Comparison of ENCODE assay signal across 17 cellular contexts in the genomic region with DNA sequence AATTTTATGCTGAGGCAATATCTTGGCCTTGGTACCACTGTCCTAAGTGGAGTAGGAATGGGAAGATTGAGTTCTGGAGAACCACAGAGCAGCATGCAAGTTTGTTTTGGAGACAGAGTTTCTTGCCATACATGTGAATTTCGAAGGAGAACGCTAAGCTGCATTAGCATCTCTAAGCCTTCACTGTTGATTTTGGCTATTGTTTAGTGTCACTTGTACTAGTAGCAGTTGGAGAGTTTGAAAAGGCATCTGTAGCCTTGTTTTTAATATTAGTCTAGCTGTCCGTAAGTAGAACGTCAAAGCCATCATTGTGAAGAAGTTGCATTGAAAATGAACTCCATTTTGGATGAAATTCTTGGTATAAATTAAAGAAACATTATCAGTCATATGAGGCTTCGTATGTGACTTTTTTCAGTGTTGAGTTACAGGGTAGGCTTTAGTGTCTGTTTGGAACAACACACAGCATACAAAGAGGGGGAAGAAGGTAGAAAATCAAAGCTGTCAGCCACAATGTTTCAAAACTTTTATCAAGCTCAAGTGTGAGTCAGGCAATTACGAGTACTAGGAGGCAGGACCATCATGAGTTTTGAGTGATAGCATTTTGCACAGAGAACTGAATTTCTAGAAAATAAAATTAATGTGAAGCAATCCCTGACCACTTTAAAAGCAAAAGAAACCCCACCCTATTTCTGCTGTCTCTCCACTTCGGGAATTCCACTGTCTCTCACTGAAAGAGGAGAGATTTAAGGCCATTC.
DNase-seq lines count a peak whose midpoint lies in the region; ATAC-seq, FAIRE-seq and TF ChIP-seq lines count a peak whose summit lies in the region.
"Had no signal": no experiment of that assay in that cellular context is flagged by ENCODE, and none has a peak within 500 bp of the region (broad histone marks: within the 10 kb centered on the region; RNA-seq: fewer than 3 reads in every experiment).

No MANE protein-coding gene starts in this region.

- POLR2A ChIA-PET in WTC11 (lab: Charles Lee), result interaction anchor here (0.6 kb wide), 1 partner anchor 308 kb away, joined by 4 read pairs; no protein-coding TSS in a partner anchor

- H3K27me3 Mint-ChIP-seq in WTC11 (ENCODE audit: low read depth), result no peaks in the 10 kb centered on the region
- H3K27me3 Mint-ChIP-seq: B cell had no signal

- no peak overlapping the region for H4K8ac ChIP-seq in neuronal stem cell (ENCODE audit: low read depth, low read length)

- H2BK15ac ChIP-seq in neuronal stem cell (ENCODE audit: low read length), result no peak overlapping the region

- H3K4me3 ChIP-seq in HAP-1 (no peak overlapping the region), bronchial epithelial cell (ENCODE audit: low read depth, low read length) (no peak overlapping the region), neuronal stem cell (ENCODE audit: low read length in 2 of 2) (no peak overlapping the region)
- H3K4me3 ChIP-seq: BLaER1 treated with 17β-estradiol and CSF1 and Interleukin-3, amounts not matched to agents 10 nM and 100 nM had no signal

- no peak overlapping the region for H3K9ac ChIP-seq in neuronal stem cell (ENCODE audit: low read depth, low read length, poor library complexity)
- H3K9ac ChIP-seq: BLaER1 treated with 17β-estradiol and CSF1 and Interleukin-3, amounts not matched to agents 10 nM and 100 nM had no signal

- DNase-seq in HAP-1 (ENCODE audit: low spot score in 2 of 2) (peak; percentile 45 to 98), WTC11 (ENCODE audit: low spot score) (no peak), bronchial epithelial cell (ENCODE audit: low read depth) (no peak), neuronal stem cell (ENCODE audit: low spot score) (no peak), DMS53 (lab: John Stamatoyannopoulos, UW) (no peak), hypothalamus (lab: John Stamatoyannopoulos, UW) (no peak), GM03348 (ENCODE audit: low spot score) (no peak)
- DNase-seq: Calu3; CD8-positive, alpha-beta T cell; DND-41; EL; GOT3; HCEC 1CT had no signal

- no peak overlapping the region for H3K4ac ChIP-seq in neuronal stem cell (ENCODE audit: low read length)

- H3K27ac Mint-ChIP-seq in WTC11, result no peak overlapping the region
- H3K27ac Mint-ChIP-seq: B cell; CD8-positive, alpha-beta T cell had no signal

- H2BK12ac ChIP-seq in neuronal stem cell (ENCODE audit: low read length), result no peak overlapping the region

- in situ Hi-C loops in HAP-1 (cut with MboI; ENCODE audit: low sequenced_read_pairs), result no loop called here

- no peak overlapping the region for H3K4me3 Mint-ChIP-seq in WTC11
- H3K4me3 Mint-ChIP-seq: B cell; CD8-positive, alpha-beta T cell had no signal

- ATAC-seq in WTC11, result peak; percentile 34; the same call in 1 of the 2 replicates
- ATAC-seq: CD8-positive, alpha-beta T cell had no signal

- H3K18ac ChIP-seq in neuronal stem cell (ENCODE audit: low read length), result no peak overlapping the region

- no peaks in the 10 kb centered on the region for H3K27me3 ChIP-seq in HAP-1 (ENCODE audit: low read depth)
- peaks cover 2% of the 10 kb centered on the region for H3K27me3 ChIP-seq in bronchial epithelial cell (ENCODE audit: control insufficient read depth, insufficient read depth, low read length)
- no peaks in the 10 kb centered on the region for H3K27me3 ChIP-seq in neuronal stem cell (ENCODE audit: control insufficient read depth in 3 of 3, insufficient read depth in 3 of 3, low read depth in 1 of 3, low read length in 3 of 3)
- H3K27me3 ChIP-seq: BLaER1 treated with 17β-estradiol and CSF1 and Interleukin-3, amounts not matched to agents 10 nM and 100 nM had no signal

- no peak overlapping the region for H4K91ac ChIP-seq in neuronal stem cell (ENCODE audit: low read depth, low read length, poor library complexity)

- no CpG with 5 or more reads among the region's 7 CpGs for WGBS in neuronal stem cell (ENCODE audit: extremely low coverage in 2 of 2, insufficient read length in 2 of 2, insufficient replicate concordance in 1 of 2), 2 donors

- no peak overlapping the region for H2BK5ac ChIP-seq in neuronal stem cell (ENCODE audit: low read length)

- H3K14ac ChIP-seq in neuronal stem cell (ENCODE audit: low read length), result no peak overlapping the region

- H3K23ac ChIP-seq in neuronal stem cell (ENCODE audit: low read depth, low read length, poor library complexity), result no peak overlapping the region

- H3K27ac ChIP-seq in neuronal stem cell (replicated peaks; ENCODE audit: low read length), result no peak overlapping the region
- H3K27ac ChIP-seq: BLaER1 treated with 17β-estradiol and CSF1 and Interleukin-3, amounts not matched to agents 10 nM and 100 nM had no signal

- no peak overlapping the region for H3K4me2 ChIP-seq in neuronal stem cell (ENCODE audit: insufficient read depth, low read length, poor library complexity, severe bottlenecking)
- H3K4me2 ChIP-seq: BLaER1 treated with 17β-estradiol and CSF1 and Interleukin-3, amounts not matched to agents 10 nM and 100 nM had no signal

- peak overlapping the region; percentile 72 for H2AFZ ChIP-seq in neuronal stem cell (ENCODE audit: low read length)

- peaks cover 14% of the 10 kb centered on the region for H3K4me1 Mint-ChIP-seq in WTC11
- H3K4me1 Mint-ChIP-seq: B cell had no signal

- TF ChIP-seq CTCF in WTC11 (IDR thresholded peaks at IDR 0.05) (no peak), bronchial epithelial cell (IDR thresholded peaks at IDR 0.05; ENCODE audit: insufficient read depth, low read length, severe bottlenecking) (no peak)

- H3K36me3 Mint-ChIP-seq in WTC11, result no peaks in the 10 kb centered on the region
- H3K36me3 Mint-ChIP-seq: CD8-positive, alpha-beta T cell had no signal

- H3K4me1 ChIP-seq in HAP-1, result peaks cover 11% of the 10 kb centered on the region
- peaks cover 2 to 4% of the 10 kb centered on the region in 2 donors for H3K4me1 ChIP-seq in neuronal stem cell (ENCODE audit: control insufficient read depth in 2 of 2, insufficient read depth in 1 of 2, low read depth in 1 of 2, low read length in 2 of 2)

- H3K79me1 ChIP-seq in neuronal stem cell (ENCODE audit: low read depth, low read length), result no peaks in the 10 kb centered on the region

- FAIRE-seq in bronchial epithelial cell (lab: Jason Lieb, UNC), result peak; percentile 66
- FAIRE-seq: GM12891, GM18507 had no signal

- no peaks in the 10 kb centered on the region; the same call in 1 of the 2 replicates for H3K9me3 Mint-ChIP-seq in WTC11

- no peak overlapping the region for H2AK5ac ChIP-seq in neuronal stem cell (ENCODE audit: low read depth, low read length)

- H2BK120ac ChIP-seq in neuronal stem cell (ENCODE audit: low read depth, low read length), result no peak overlapping the region

- no peaks in the 10 kb centered on the region for H3K9me3 ChIP-seq in HAP-1
- H3K9me3 ChIP-seq in neuronal stem cell (replicated peaks in 1 of 2; ENCODE audit: control insufficient read depth in 2 of 2, insufficient read depth in 1 of 2, low read depth in 1 of 2, low read length in 2 of 2), result no peaks in the 10 kb centered on the region
- H3K9me3 ChIP-seq: BLaER1 treated with 17β-estradiol and CSF1 and Interleukin-3, amounts not matched to agents 10 nM and 100 nM had no signal

- H3K36me3 ChIP-seq in HAP-1 (replicated peaks) (no peaks in the 10 kb centered on the region), bronchial epithelial cell (ENCODE audit: control insufficient read depth, insufficient read depth, low read length) (no peaks in the 10 kb centered on the region), neuronal stem cell (replicated peaks in 1 of 2; ENCODE audit: control insufficient read depth in 2 of 2, insufficient read depth in 2 of 2, low read length in 2 of 2) (no peaks in the 10 kb centered on the region)
- H3K36me3 ChIP-seq: BLaER1 treated with 17β-estradiol and CSF1 and Interleukin-3, amounts not matched to agents 10 nM and 100 nM had no signal

- CTCF ChIA-PET in WTC11 (lab: Charles Lee), result no interaction called here

TF ChIP-seq in WTC11, 78 proteins besides CTCF, POLR2A, EP300 and RAD21:
- TF ChIP-seq ATF3 (CRISPR knock-in tag; conservative IDR thresholded peaks at IDR 0.05) (no peak), OVOL2 (CRISPR knock-in tag; IDR thresholded peaks at IDR 0.05; ENCODE audit: borderline replicate concordance) (no peak), JAZF1 (CRISPR knock-in tag; IDR thresholded peaks at IDR 0.05) (no peak), NFE2L1 (CRISPR knock-in tag; IDR thresholded peaks at IDR 0.05) (no peak), ZNF138 (CRISPR knock-in tag; conservative IDR thresholded peaks at IDR 0.05) (no peak)
- TF ChIP-seq, protein P1, sequence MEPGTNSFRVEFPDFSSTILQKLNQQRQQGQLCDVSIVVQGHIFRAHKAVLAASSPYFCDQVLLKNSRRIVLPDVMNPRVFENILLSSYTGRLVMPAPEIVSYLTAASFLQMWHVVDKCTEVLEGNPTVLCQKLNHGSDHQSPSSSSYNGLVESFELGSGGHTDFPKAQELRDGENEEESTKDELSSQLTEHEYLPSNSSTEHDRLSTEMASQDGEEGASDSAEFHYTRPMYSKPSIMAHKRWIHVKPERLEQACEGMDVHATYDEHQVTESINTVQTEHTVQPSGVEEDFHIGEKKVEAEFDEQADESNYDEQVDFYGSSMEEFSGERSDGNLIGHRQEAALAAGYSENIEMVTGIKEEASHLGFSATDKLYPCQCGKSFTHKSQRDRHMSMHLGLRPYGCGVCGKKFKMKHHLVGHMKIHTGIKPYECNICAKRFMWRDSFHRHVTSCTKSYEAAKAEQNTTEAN (CRISPR knock-in tag; IDR thresholded peaks at IDR 0.05), result no peak
- TF ChIP-seq, protein P2, sequence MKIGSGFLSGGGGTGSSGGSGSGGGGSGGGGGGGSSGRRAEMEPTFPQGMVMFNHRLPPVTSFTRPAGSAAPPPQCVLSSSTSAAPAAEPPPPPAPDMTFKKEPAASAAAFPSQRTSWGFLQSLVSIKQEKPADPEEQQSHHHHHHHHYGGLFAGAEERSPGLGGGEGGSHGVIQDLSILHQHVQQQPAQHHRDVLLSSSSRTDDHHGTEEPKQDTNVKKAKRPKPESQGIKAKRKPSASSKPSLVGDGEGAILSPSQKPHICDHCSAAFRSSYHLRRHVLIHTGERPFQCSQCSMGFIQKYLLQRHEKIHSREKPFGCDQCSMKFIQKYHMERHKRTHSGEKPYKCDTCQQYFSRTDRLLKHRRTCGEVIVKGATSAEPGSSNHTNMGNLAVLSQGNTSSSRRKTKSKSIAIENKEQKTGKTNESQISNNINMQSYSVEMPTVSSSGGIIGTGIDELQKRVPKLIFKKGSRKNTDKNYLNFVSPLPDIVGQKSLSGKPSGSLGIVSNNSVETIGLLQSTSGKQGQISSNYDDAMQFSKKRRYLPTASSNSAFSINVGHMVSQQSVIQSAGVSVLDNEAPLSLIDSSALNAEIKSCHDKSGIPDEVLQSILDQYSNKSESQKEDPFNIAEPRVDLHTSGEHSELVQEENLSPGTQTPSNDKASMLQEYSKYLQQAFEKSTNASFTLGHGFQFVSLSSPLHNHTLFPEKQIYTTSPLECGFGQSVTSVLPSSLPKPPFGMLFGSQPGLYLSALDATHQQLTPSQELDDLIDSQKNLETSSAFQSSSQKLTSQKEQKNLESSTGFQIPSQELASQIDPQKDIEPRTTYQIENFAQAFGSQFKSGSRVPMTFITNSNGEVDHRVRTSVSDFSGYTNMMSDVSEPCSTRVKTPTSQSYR (CRISPR knock-in tag; IDR thresholded peaks at IDR 0.05), result no peak
TF ChIP-seq in WTC11: peak in this region for 0.

Comparison
In these comparisons a context has a peak if more than half of its experiments do, and no peak if none do; other contexts are left out.
1. DNase-seq: peak in HAP-1 (2 of 2); none in WTC11 (single experiment), bronchial epithelial cell (single experiment), neuronal stem cell (single experiment), DMS53 (single experiment), hypothalamus (0 of 51) and GM03348 (single experiment).